In genomic region chr5:138033916-138034315, GRCh38 we compare ENCODE assay signal across 9 cellular contexts. TPM values are rescaled to one million over a fixed set of nuclear protein-coding genes. Genes with fewer than 3 reads are reported as not detected.
DNase-seq lines count a peak whose midpoint lies in the region; ATAC-seq and TF ChIP-seq lines count a peak whose summit lies in the region.
"Had no signal": no experiment of that assay in that cellular context is flagged by ENCODE, and none has a peak within 500 bp of the region (broad histone marks: within the 10 kb centered on the region; RNA-seq: fewer than 3 reads in every experiment).

No MANE protein-coding gene starts in this region.

- POLR2A ChIA-PET in activated B cell treated with CpG ODN at 0.5 μM for 24 hours (lab: Charles Lee) = interaction anchor here (0.7 to 2.3 kb wide), 8 partner anchors 8 to 320 kb away, joined by 3 to 10 read pairs (median 4); partner anchors contain the start of genes FAM53C and KLHL3

- peak overlapping the region; percentile 94 for H3K27ac Mint-ChIP-seq in T-helper 1 cell treated with Interleukin-12 subunit alpha and Interleukin-12 subunit beta and Interleukin-4 antibody, amounts not matched to agents 30 μg/mL and 1 μg/mL, for 36 hours
- H3K27ac Mint-ChIP-seq in activated B cell treated with CpG ODN at 0.5 μM for 24 hours = peak overlapping the region; percentile 93

- H3K4me1 ChIP-seq in iPS-18a (ENCODE audit: control insufficient read depth, low read depth, low read length) (peaks cover 5% of the 10 kb centered on the region), suprapubic skin (peaks cover 39% of the 10 kb centered on the region), right cardiac atrium (ENCODE audit: control insufficient read depth, insufficient read depth, low read length) (peaks cover 3% of the 10 kb centered on the region)

- TF ChIP-seq CTCF in activated B cell treated with CpG ODN at 0.5 μM for 24 hours (IDR thresholded peaks at IDR 0.05) (no peak), suprapubic skin (IDR thresholded peaks at IDR 0.05) (no peak)

- CTCF ChIA-PET in activated B cell treated with CpG ODN at 0.5 μM for 24 hours (lab: Charles Lee) = interaction anchor here (1.0 to 8.5 kb wide), 2 partner anchors 32 to 100 kb away, joined by 3 to 144 read pairs; no protein-coding TSS in a partner anchor

- H3K9me3 ChIP-seq in iPS-18a (ENCODE audit: control insufficient read depth, low read depth, low read length) = no peaks in the 10 kb centered on the region
- no peaks in the 10 kb centered on the region for H3K9me3 ChIP-seq in suprapubic skin
- H3K9me3 ChIP-seq in right cardiac atrium (ENCODE audit: control insufficient read depth, low read length) = no peaks in the 10 kb centered on the region

- 62% methylated on average over 2 of the region's 2 CpGs for WGBS in suprapubic skin
- 59% methylated on average over 2 of the region's 2 CpGs for WGBS in right cardiac atrium

- DNase-seq in T-helper 1 cell (no peak), activated B cell treated with CpG ODN at 0.5 μM for 24 hours (no peak), suprapubic skin (ENCODE audit: low spot score in 2 of 2) (no peak), SKM-1 (lab: John Stamatoyannopoulos, UW; ENCODE audit: unreplicated experiment) (no peak), NCI-H2196 (lab: John Stamatoyannopoulos, UW; ENCODE audit: unreplicated experiment) (no peak), right cardiac atrium (no peak)

- H3K9ac ChIP-seq in iPS-18a (ENCODE audit: low read length) = peak overlapping the region; percentile 87

- no peak for ATAC-seq in activated B cell treated with CpG ODN at 0.5 μM for 24 hours (ENCODE audit: low read depth)
- ATAC-seq in right cardiac atrium = no peak

- H3K36me3 ChIP-seq in iPS-18a (ENCODE audit: control insufficient read depth, low read depth, low read length) (no peaks in the 10 kb centered on the region), suprapubic skin (no peaks in the 10 kb centered on the region)

- peaks cover 8% of the 10 kb centered on the region for H3K36me3 Mint-ChIP-seq in T-helper 1 cell treated with Interleukin-12 subunit alpha and Interleukin-12 subunit beta and Interleukin-4 antibody, amounts not matched to agents 30 μg/mL and 1 μg/mL, for 36 hours (ENCODE audit: low read depth)
- peaks cover 15% of the 10 kb centered on the region for H3K36me3 Mint-ChIP-seq in activated B cell treated with CpG ODN at 0.5 μM for 24 hours (ENCODE audit: low read depth)

- intact Hi-C loops in activated B cell treated with CpG ODN at 0.5 μM for 24 hours (cut with micrococcal nuclease) (loop anchor here (1.0 to 2.0 kb wide), 4 partner anchors 15 to 509 kb away; partner anchors contain the start of genes ETF1 and KDM3B), right cardiac atrium (cut with DNase I) (no loop called here)

- TF ChIP-seq EP300 in suprapubic skin (IDR thresholded peaks at IDR 0.05) = no peak

- no peaks in the 10 kb centered on the region for H3K27me3 ChIP-seq in iPS-18a (ENCODE audit: control insufficient read depth, insufficient read depth, low read length)
- H3K27me3 ChIP-seq in suprapubic skin = no peaks in the 10 kb centered on the region
- H3K27me3 ChIP-seq in right cardiac atrium (ENCODE audit: control insufficient read depth, insufficient read depth) = no peaks in the 10 kb centered on the region

- H3K4me3 ChIP-seq in iPS-18a (ENCODE audit: low read length) = peak overlapping the region; percentile 88
- peak overlapping the region; percentile 88 for H3K4me3 ChIP-seq in suprapubic skin
- H3K4me3 ChIP-seq in right cardiac atrium (ENCODE audit: low read length) = no peak overlapping the region

- no peaks in the 10 kb centered on the region for H3K9me3 Mint-ChIP-seq in T-helper 1 cell treated with Interleukin-12 subunit alpha and Interleukin-12 subunit beta and Interleukin-4 antibody, amounts not matched to agents 30 μg/mL and 1 μg/mL, for 36 hours
- H3K9me3 Mint-ChIP-seq in activated B cell treated with CpG ODN at 0.5 μM for 24 hours = no peaks in the 10 kb centered on the region

- peak overlapping the region; percentile 93 for H3K4me3 Mint-ChIP-seq in T-helper 1 cell treated with Interleukin-12 subunit alpha and Interleukin-12 subunit beta and Interleukin-4 antibody, amounts not matched to agents 30 μg/mL and 1 μg/mL, for 36 hours
- peak overlapping the region; percentile 95 for H3K4me3 Mint-ChIP-seq in activated B cell treated with CpG ODN at 0.5 μM for 24 hours

- no peak for TF ChIP-seq POLR2A in suprapubic skin (IDR thresholded peaks at IDR 0.05)

- H3K4me1 Mint-ChIP-seq in T-helper 1 cell treated with Interleukin-12 subunit alpha and Interleukin-12 subunit beta and Interleukin-4 antibody, amounts not matched to agents 30 μg/mL and 1 μg/mL, for 36 hours (ENCODE audit: low read depth) = peaks cover 45% of the 10 kb centered on the region
- H3K4me1 Mint-ChIP-seq in activated B cell treated with CpG ODN at 0.5 μM for 24 hours = peaks cover 54% of the 10 kb centered on the region

- H3K27ac ChIP-seq in iPS-18a (ENCODE audit: low read length) (no peak overlapping the region), suprapubic skin (peak overlapping the region; percentile 98), right cardiac atrium (ENCODE audit: low read length) (no peak overlapping the region)

- H3K27me3 Mint-ChIP-seq in T-helper 1 cell treated with Interleukin-12 subunit alpha and Interleukin-12 subunit beta and Interleukin-4 antibody, amounts not matched to agents 30 μg/mL and 1 μg/mL, for 36 hours (ENCODE audit: low read depth) = no peaks in the 10 kb centered on the region
- H3K27me3 Mint-ChIP-seq in activated B cell treated with CpG ODN at 0.5 μM for 24 hours = no peaks in the 10 kb centered on the region

RNA-seq across cellular contexts. Expression of gene FAM13B, which starts 1.0 kb away (rescaled TPM):
- total RNA-seq in activated B cell treated with CpG ODN at 0.5 μM for 24 hours = 76.6 and 84.1 TPM in 2 replicates
- 10 to 100 TPM; 10.4 to 37.7 (median 20.2) TPM for total RNA-seq in suprapubic skin
- total RNA-seq in right cardiac atrium = 10 to 100 TPM; 34.9 to 71.6 (median 55.2) TPM
- polyA plus RNA-seq in right cardiac atrium = 11.2 TPM

RNA-seq across cellular contexts. Expression of gene WNT8A, which starts 49.9 kb away (rescaled TPM):
- total RNA-seq in activated B cell treated with CpG ODN at 0.5 μM for 24 hours (not detected in 2 replicates), suprapubic skin (not detected), right cardiac atrium (not detected)
- polyA plus RNA-seq in right cardiac atrium = not detected
- total RNA-seq: endothelial cell of umbilical vein had no signal
- polyA plus RNA-seq: endothelial cell of umbilical vein had no signal
